ENCODE assay signal across 27 cellular contexts in genomic region chr11:45024846-45025623, GRCh38.
A peak's percentile ranks its signal among the peaks of the same experiment; 100 is the strongest.
DNase-seq lines count a peak whose midpoint lies in the region; ATAC-seq, FAIRE-seq and TF ChIP-seq lines count a peak whose summit lies in the region.
"Had no signal": no experiment of that assay in that cellular context is flagged by ENCODE, and none has a peak within 500 bp of the region (broad histone marks: within the 10 kb centered on the region; RNA-seq: fewer than 3 reads in every experiment).

No MANE protein-coding gene starts in this region.

- TF ChIP-seq CTCF in A549 (IDR thresholded peaks at IDR 0.05) (no peak), mesothelial cell of epicardium (IDR thresholded peaks at IDR 0.05; ENCODE audit: unreplicated experiment) (no peak)

- H3K9me3 ChIP-seq in A549, result no peaks in the 10 kb centered on the region
- no peaks in the 10 kb centered on the region for H3K9me3 ChIP-seq in BLaER1 treated with 17β-estradiol and CSF1 and Interleukin-3, amounts not matched to agents 10 nM and 100 nM (replicated peaks in 1 of 11)
- H3K9me3 ChIP-seq: gastroesophageal sphincter, left lung, suprapubic skin, upper lobe of right lung had no signal

- peaks cover 13% of the 10 kb centered on the region for H3K4me1 Mint-ChIP-seq in activated naive CD8-positive, alpha-beta T cell treated with anti-CD3 and anti-CD28 coated beads, Interleukin-2, amount 10 ng/mL, durations not matched to agents 7 days and 5 days
- H3K4me1 Mint-ChIP-seq in naive B cell, result peaks cover 51 to 60% (median 56%) of the 10 kb centered on the region in 3 donors
- H3K4me1 Mint-ChIP-seq in mesothelial cell of epicardium, result peaks cover 11% of the 10 kb centered on the region
- peaks cover 11% of the 10 kb centered on the region for H3K4me1 Mint-ChIP-seq in activated CD4-positive, alpha-beta T cell treated with anti-CD3 and anti-CD28 coated beads for 36 hours

- peak overlapping the region in 6 of 11 experiments; percentile 51 to 81 (median 74); a peak in 12 of 22 replicates for H3K9ac ChIP-seq in BLaER1 treated with 17β-estradiol and CSF1 and Interleukin-3, amounts not matched to agents 10 nM and 100 nM

- H4K20me1 ChIP-seq in BLaER1 treated with 17β-estradiol and CSF1 and Interleukin-3, amounts not matched to agents 10 nM and 100 nM, result no peaks in the 10 kb centered on the region

- H3K4me3 Mint-ChIP-seq in activated naive CD8-positive, alpha-beta T cell treated with anti-CD3 and anti-CD28 coated beads, Interleukin-2, amount 10 ng/mL, durations not matched to agents 7 days and 5 days, result no peak overlapping the region
- H3K4me3 Mint-ChIP-seq in naive B cell (peak overlapping the region in 3 of 8 donors; percentile 24 to 73 (median 31)), mesothelial cell of epicardium (no peak overlapping the region)
- no peak overlapping the region for H3K4me3 Mint-ChIP-seq in activated CD4-positive, alpha-beta T cell treated with anti-CD3 and anti-CD28 coated beads for 36 hours
- H3K4me3 Mint-ChIP-seq: activated CD4-positive, alpha-beta T cell treated with anti-CD3 and anti-CD28 coated beads, Interleukin-2, amount 10 ng/mL, durations not matched to agents 24 days and 14 days; CD14-positive monocyte; HFFc6; nephron progenitor cell; T-helper 2 cell treated with Interferon-gamma antibody and Interleukin-4, amounts not matched to agents 5 μg/mL and 100 μg/mL, for 36 hours had no signal

- intact Hi-C loops in activated CD4-positive, alpha-beta T cell treated with anti-CD3 and anti-CD28 coated beads for 36 hours (cut with DNase I, micrococcal nuclease), result no loop called here

- H3K27me3 Mint-ChIP-seq in activated naive CD8-positive, alpha-beta T cell treated with anti-CD3 and anti-CD28 coated beads, Interleukin-2, amount 10 ng/mL, durations not matched to agents 7 days and 5 days, result peaks cover 8% of the 10 kb centered on the region
- H3K27me3 Mint-ChIP-seq in naive B cell (peaks cover 0 to 3% (median 0%) of the 10 kb centered on the region in 3 donors), mesothelial cell of epicardium (ENCODE audit: low read depth) (peaks cover 15% of the 10 kb centered on the region)
- H3K27me3 Mint-ChIP-seq in activated CD4-positive, alpha-beta T cell treated with anti-CD3 and anti-CD28 coated beads for 36 hours, result peaks cover 2% of the 10 kb centered on the region

- ATAC-seq in A549, result no peak
- ATAC-seq in activated naive CD8-positive, alpha-beta T cell treated with anti-CD3 and anti-CD28 coated beads, Interleukin-2, amount 10 ng/mL, durations not matched to agents 7 days and 5 days (ENCODE audit: low read depth), result no peak
- no peak for ATAC-seq in naive B cell (ENCODE audit: low read depth in 2 of 2)
- ATAC-seq in activated CD4-positive, alpha-beta T cell treated with anti-CD3 and anti-CD28 coated beads for 36 hours, result no peak
- no peak for ATAC-seq in HG02623 (IDR thresholded peaks at IDR 0.05; ENCODE audit: unreplicated experiment)
- ATAC-seq: gastroesophageal sphincter, Panc1 had no signal

- TF ChIP-seq POLR2A in A549 (IDR thresholded peaks at IDR 0.05; ENCODE audit: low read length), result no peak

- no peak overlapping the region for H3K4me3 ChIP-seq in A549
- H3K4me3 ChIP-seq in BLaER1 treated with 17β-estradiol and CSF1 and Interleukin-3, amounts not matched to agents 10 nM and 100 nM, result no peak overlapping the region
- H3K4me3 ChIP-seq: cardiac muscle cell, gastroesophageal sphincter, left lung, suprapubic skin, upper lobe of right lung had no signal

- H3K4me1 ChIP-seq in A549, result no peaks in the 10 kb centered on the region
- peaks cover 75 to 100% (median 99%) of the 10 kb centered on the region in 10 experiments for H3K4me1 ChIP-seq in BLaER1 treated with 17β-estradiol and CSF1 and Interleukin-3, amounts not matched to agents 10 nM and 100 nM

- no peak overlapping the region for H3K27ac ChIP-seq in A549
- H3K27ac ChIP-seq in BLaER1 treated with 17β-estradiol and CSF1 and Interleukin-3, amounts not matched to agents 10 nM and 100 nM, result peak overlapping the region in 10 of 11 experiments; percentile 50 to 93 (median 84); a peak in 21 of 22 replicates
- H3K27ac ChIP-seq: cardiac muscle cell, left lung, suprapubic skin, upper lobe of right lung had no signal

- no peaks in the 10 kb centered on the region for H3K27me3 ChIP-seq in BLaER1 treated with 17β-estradiol and CSF1 and Interleukin-3, amounts not matched to agents 10 nM and 100 nM
- H3K27me3 ChIP-seq: cardiac muscle cell, gastroesophageal sphincter, left lung, suprapubic skin, upper lobe of right lung had no signal

- H3K9me3 Mint-ChIP-seq in activated naive CD8-positive, alpha-beta T cell treated with anti-CD3 and anti-CD28 coated beads, Interleukin-2, amount 10 ng/mL, durations not matched to agents 7 days and 5 days, result no peaks in the 10 kb centered on the region
- H3K9me3 Mint-ChIP-seq in naive B cell (peaks cover 0 to 6% (median 0%) of the 10 kb centered on the region in 7 donors), mesothelial cell of epicardium (peaks cover under 1% of the 10 kb centered on the region)
- no peaks in the 10 kb centered on the region for H3K9me3 Mint-ChIP-seq in activated CD4-positive, alpha-beta T cell treated with anti-CD3 and anti-CD28 coated beads for 36 hours (ENCODE audit: low read depth)
- H3K9me3 Mint-ChIP-seq: activated CD4-positive, alpha-beta T cell treated with anti-CD3 and anti-CD28 coated beads, Interleukin-2, amount 10 ng/mL, durations not matched to agents 24 days and 14 days; HFFc6; nephron progenitor cell; T-helper 2 cell treated with Interferon-gamma antibody and Interleukin-4, amounts not matched to agents 5 μg/mL and 100 μg/mL, for 36 hours had no signal

- DNase-seq in A549 (ENCODE audit: low read depth in 1 of 2, low spot score in 1 of 2) (no peak), naive B cell (no peak), mesothelial cell of epicardium (ENCODE audit: low spot score in 2 of 2, unreplicated experiment in 2 of 2) (no peak)
- no peak for DNase-seq in activated naive CD8-positive, alpha-beta T cell treated with anti-CD3 and anti-CD28 coated beads, Interleukin-2, amount 10 ng/mL, durations not matched to agents 7 days and 5 days
- DNase-seq in activated CD4-positive, alpha-beta T cell treated with anti-CD3 and anti-CD28 coated beads for 36 hours, result no peak
- DNase-seq: activated naive CD4-positive, alpha-beta T cell treated with anti-CD3 and anti-CD28 coated beads, Interleukin-2, amount 50 U/mL, for 16 hours; aorta; HFFc6; left lung; midbrain; NCI-H1105 treated with DMSO at 0.1 percent for 48 hours; NCI-H1930; NCI-H524 treated with DMSO at 0.1 percent for 48 hours; nephron progenitor cell; retina; SHP77 treated with DMSO at 0.1 percent for 48 hours; upper lobe of right lung had no signal

- H3K36me3 ChIP-seq in BLaER1 treated with 17β-estradiol and CSF1 and Interleukin-3, amounts not matched to agents 10 nM and 100 nM, result no peaks in the 10 kb centered on the region
- H3K36me3 ChIP-seq: cardiac muscle cell, gastroesophageal sphincter, left lung, suprapubic skin, upper lobe of right lung had no signal

- CTCF ChIA-PET in A549 (lab: Yijun Ruan, JAX), result interaction anchor here (0.9 to 2.0 kb wide), 5 partner anchors 9 to 98 kb away, joined by 3 to 7 read pairs (median 3); no protein-coding TSS in a partner anchor
- CTCF ChIA-PET in activated CD4-positive, alpha-beta T cell treated with anti-CD3 and anti-CD28 coated beads for 36 hours (lab: Charles Lee), result interaction anchor here (1.1 to 1.3 kb wide), 2 partner anchors 80 to 98 kb away, joined by 3 to 4 read pairs; no protein-coding TSS in a partner anchor

- H3K4me2 ChIP-seq in A549, result no peak overlapping the region
- peak overlapping the region; percentile 23 to 85 (median 78) for H3K4me2 ChIP-seq in BLaER1 treated with 17β-estradiol and CSF1 and Interleukin-3, amounts not matched to agents 10 nM and 100 nM

- no peak for FAIRE-seq in A549 (lab: Jason Lieb, UNC)
- FAIRE-seq: D721Med had no signal

- TF ChIP-seq RAD21 in A549 (conservative IDR thresholded peaks at IDR 0.05 in 1 of 2, IDR thresholded peaks at IDR 0.05 in 1 of 2), result no peak

- WGBS in A549 (ENCODE audit: missing lambda C conversion rate), result 76% methylated on average over 4 of the region's 4 CpGs

- H3K36me3 Mint-ChIP-seq in activated naive CD8-positive, alpha-beta T cell treated with anti-CD3 and anti-CD28 coated beads, Interleukin-2, amount 10 ng/mL, durations not matched to agents 7 days and 5 days, result no peaks in the 10 kb centered on the region
- no peaks in the 10 kb centered on the region for H3K36me3 Mint-ChIP-seq in naive B cell
- no peaks in the 10 kb centered on the region for H3K36me3 Mint-ChIP-seq in mesothelial cell of epicardium
- no peaks in the 10 kb centered on the region for H3K36me3 Mint-ChIP-seq in activated CD4-positive, alpha-beta T cell treated with anti-CD3 and anti-CD28 coated beads for 36 hours (ENCODE audit: low read depth)
- H3K36me3 Mint-ChIP-seq: CD14-positive monocyte had no signal

- TF ChIP-seq EP300 in A549 (IDR thresholded peaks at IDR 0.05), result no peak

- H3K27ac Mint-ChIP-seq in activated naive CD8-positive, alpha-beta T cell treated with anti-CD3 and anti-CD28 coated beads, Interleukin-2, amount 10 ng/mL, durations not matched to agents 7 days and 5 days, result peak overlapping the region; percentile 63
- peak overlapping the region; percentile 82 to 99 (median 96) for H3K27ac Mint-ChIP-seq in naive B cell
- no peak overlapping the region for H3K27ac Mint-ChIP-seq in mesothelial cell of epicardium
- H3K27ac Mint-ChIP-seq in activated CD4-positive, alpha-beta T cell treated with anti-CD3 and anti-CD28 coated beads for 36 hours, result no peak overlapping the region
- H3K27ac Mint-ChIP-seq: activated CD4-positive, alpha-beta T cell treated with anti-CD3 and anti-CD28 coated beads, Interleukin-2, amount 10 ng/mL, durations not matched to agents 24 days and 14 days; HFFc6; nephron progenitor cell; T-helper 2 cell treated with Interferon-gamma antibody and Interleukin-4, amounts not matched to agents 5 μg/mL and 100 μg/mL, for 36 hours had no signal

- POLR2A ChIA-PET in A549 (lab: Yijun Ruan, JAX), result no interaction called here
- POLR2A ChIA-PET in activated naive CD8-positive, alpha-beta T cell treated with anti-CD3 and anti-CD28 coated beads, Interleukin-2, amount 10 ng/mL, durations not matched to agents 7 days and 5 days (lab: Charles Lee), result interaction anchor here (1.1 to 1.6 kb wide), 2 partner anchors 46 to 55 kb away, joined by 3 to 7 read pairs; no protein-coding TSS in a partner anchor
- POLR2A ChIA-PET in activated CD4-positive, alpha-beta T cell treated with anti-CD3 and anti-CD28 coated beads for 36 hours (lab: Charles Lee), result no interaction called here

TF ChIP-seq in A549, 52 proteins besides CTCF, POLR2A, EP300 and RAD21:
- TF ChIP-seq, protein P1, sequence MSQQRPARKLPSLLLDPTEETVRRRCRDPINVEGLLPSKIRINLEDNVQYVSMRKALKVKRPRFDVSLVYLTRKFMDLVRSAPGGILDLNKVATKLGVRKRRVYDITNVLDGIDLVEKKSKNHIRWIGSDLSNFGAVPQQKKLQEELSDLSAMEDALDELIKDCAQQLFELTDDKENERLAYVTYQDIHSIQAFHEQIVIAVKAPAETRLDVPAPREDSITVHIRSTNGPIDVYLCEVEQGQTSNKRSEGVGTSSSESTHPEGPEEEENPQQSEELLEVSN (IDR thresholded peaks at IDR 0.05; ENCODE audit: borderline replicate concordance, low read depth), result no peak
- peak; percentile 44 for TF ChIP-seq ZFP36 (IDR thresholded peaks at IDR 0.05; ENCODE audit: borderline replicate concordance, partially characterized antibody)
TF ChIP-seq in A549: peak in this region for 1.

Comparison
In these comparisons a context has a peak if more than half of its experiments do, and no peak if none do; other contexts are left out.
1. H3K27ac ChIP-seq: peak in BLaER1 treated with 17β-estradiol and CSF1 and Interleukin-3, amounts not matched to agents 10 nM and 100 nM (10 of 11); none in A549 (0 of 2).
2. H3K27ac Mint-ChIP-seq: peak in activated naive CD8-positive, alpha-beta T cell treated with anti-CD3 and anti-CD28 coated beads, Interleukin-2, amount 10 ng/mL, durations not matched to agents 7 days and 5 days (single experiment) and naive B cell (6 of 6); none in mesothelial cell of epicardium (single experiment) and activated CD4-positive, alpha-beta T cell treated with anti-CD3 and anti-CD28 coated beads for 36 hours (single experiment).